In the genomic region with DNA sequence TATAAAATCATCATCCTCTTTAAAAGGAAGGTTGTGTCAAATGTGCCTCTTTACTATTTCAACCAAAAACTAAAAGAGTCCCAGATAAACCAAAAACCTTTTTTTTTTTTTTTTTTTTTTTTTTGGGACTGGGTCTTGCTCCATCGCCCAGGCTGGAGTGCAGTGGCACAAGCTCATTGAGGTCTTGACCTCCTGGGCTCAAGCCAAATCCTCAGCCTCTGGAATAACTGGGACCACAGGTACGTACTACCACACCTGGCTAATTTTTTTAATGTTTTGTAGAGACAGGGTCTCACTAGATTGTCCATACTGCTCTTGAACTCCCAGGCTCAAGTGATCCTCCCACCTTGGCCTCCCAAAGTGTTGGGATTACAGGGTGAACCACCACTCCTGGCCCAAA, we compare ENCODE assay signal across 1 cellular context.
TF ChIP-seq lines count a peak whose summit lies in the region.

No MANE protein-coding gene starts in this region.

TF ChIP-seq in HepG2, 621 proteins besides CTCF, POLR2A, EP300 and RAD21:
- TF ChIP-seq ATM (IDR thresholded peaks at IDR 0.05; ENCODE audit: borderline replicate concordance) (no peak), TEAD2 (CRISPR knock-in tag; IDR thresholded peaks at IDR 0.05) (no peak), NCOA2 (CRISPR knock-in tag; IDR thresholded peaks at IDR 0.05) (no peak), ZNF34 (CRISPR knock-in tag; IDR thresholded peaks at IDR 0.05; ENCODE audit: borderline replicate concordance) (no peak), ZNF337 (CRISPR knock-in tag; IDR thresholded peaks at IDR 0.05; ENCODE audit: borderline replicate concordance, low read depth) (no peak), ATF7 (IDR thresholded peaks at IDR 0.05) (no peak), ATF7 (CRISPR knock-in tag; IDR thresholded peaks at IDR 0.05) (no peak), KAT8 (CRISPR knock-in tag; IDR thresholded peaks at IDR 0.05) (no peak), NFAT5 (CRISPR knock-in tag; IDR thresholded peaks at IDR 0.05) (no peak), TAF15 (IDR thresholded peaks at IDR 0.05; ENCODE audit: low read depth, low read length, poor library complexity, severe bottlenecking) (no peak), ZNF660 (CRISPR knock-in tag; IDR thresholded peaks at IDR 0.05; ENCODE audit: borderline replicate concordance, low read depth) (no peak)
